ENCODE assay signal across 22 cellular contexts in the genomic region with DNA sequence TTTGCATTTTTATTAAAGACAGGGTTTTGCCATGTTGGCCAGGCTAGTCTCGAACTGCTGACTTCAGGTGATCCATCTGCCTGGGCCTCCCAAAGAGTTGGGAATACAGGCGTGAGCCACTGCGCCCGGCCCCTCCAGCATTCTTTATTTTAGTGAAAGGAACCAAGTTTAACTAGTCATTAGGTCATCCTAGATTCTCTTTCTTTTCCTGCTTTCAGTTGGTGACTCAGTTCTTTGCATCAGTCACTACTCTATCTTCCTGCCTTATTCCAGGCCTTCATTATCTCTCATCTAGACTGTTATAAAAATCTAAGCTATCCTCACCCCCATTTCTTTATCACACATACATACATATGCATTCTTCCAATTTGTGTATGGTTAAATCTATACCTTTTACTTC.
DNase-seq lines count a peak whose midpoint lies in the region; ATAC-seq and TF ChIP-seq lines count a peak whose summit lies in the region.
"Had no signal": no experiment of that assay in that cellular context is flagged by ENCODE, and none has a peak within 500 bp of the region (broad histone marks: within the 10 kb centered on the region; RNA-seq: fewer than 3 reads in every experiment).

No MANE protein-coding gene starts in this region.

- no peaks in the 10 kb centered on the region for H3K27me3 ChIP-seq in thyroid gland
- H3K27me3 ChIP-seq: BLaER1, Peyer's patch, SJSA1 had no signal

- TF ChIP-seq POLR2A in thyroid gland (IDR thresholded peaks at IDR 0.05), result no peak

- H3K27ac ChIP-seq in thyroid gland, result no peak overlapping the region
- H3K27ac ChIP-seq: BLaER1, Peyer's patch, SJSA1 had no signal

- in situ Hi-C loops in astrocyte of the spinal cord (cut with HindIII; ENCODE audit: low sequenced_read_pairs), result no loop called here

- no peaks in the 10 kb centered on the region for H3K9me3 Mint-ChIP-seq in stimulated activated effector memory CD8-positive, alpha-beta T cell treated with anti-CD3 and anti-CD28 coated beads, Interleukin-12 subunit alpha, Interleukin-12 subunit beta, amount 100 ng/mL, for 72 hours
- H3K9me3 Mint-ChIP-seq: GM23338 had no signal

- intact Hi-C loops in thyroid gland (cut with DNase I), result no loop called here

- no peaks in the 10 kb centered on the region for H3K36me3 Mint-ChIP-seq in stimulated activated effector memory CD8-positive, alpha-beta T cell treated with anti-CD3 and anti-CD28 coated beads, Interleukin-12 subunit alpha, Interleukin-12 subunit beta, amount 100 ng/mL, for 72 hours
- H3K36me3 Mint-ChIP-seq: CD4-positive, CD25-positive, alpha-beta regulatory T cell had no signal

- H3K9me3 ChIP-seq in thyroid gland, result no peaks in the 10 kb centered on the region
- H3K9me3 ChIP-seq: BLaER1, HAP-1, SJSA1 had no signal

- no peaks in the 10 kb centered on the region for H3K4me1 Mint-ChIP-seq in stimulated activated effector memory CD8-positive, alpha-beta T cell treated with anti-CD3 and anti-CD28 coated beads, Interleukin-12 subunit alpha, Interleukin-12 subunit beta, amount 100 ng/mL, for 72 hours
- H3K4me1 Mint-ChIP-seq: CD4-positive, CD25-positive, alpha-beta regulatory T cell; GM23338 had no signal

- DNase-seq in Daoy (ENCODE audit: low read depth) (peak; percentile 74), HCEC 1CT (peak; percentile 16), RKO (ENCODE audit: low spot score) (peak; percentile 74), astrocyte of the spinal cord (ENCODE audit: low read depth, low spot score) (peak; percentile 32), thyroid gland (no peak), NCI-H146 (lab: John Stamatoyannopoulos, UW) (no peak)
- no peak for DNase-seq in stimulated activated effector memory CD8-positive, alpha-beta T cell treated with anti-CD3 and anti-CD28 coated beads, Interleukin-12 subunit alpha, Interleukin-12 subunit beta, amount 100 ng/mL, for 72 hours (ENCODE audit: low spot score in 2 of 2)
- DNase-seq: CD4-positive, CD25-positive, alpha-beta regulatory T cell; DMS153; DND-41; NCI-H1105; NCI-H1436 treated with DMSO at 0.1 percent for 48 hours; NCI-H1930; NCI-H446 treated with DMSO at 0.1 percent for 48 hours; NCI-H526; Peyer's patch; Right ventricle myocardium superior had no signal

- no peaks in the 10 kb centered on the region for H3K36me3 ChIP-seq in thyroid gland
- H3K36me3 ChIP-seq: BLaER1, HAP-1, SJSA1 had no signal

- H3K4me3 Mint-ChIP-seq in stimulated activated effector memory CD8-positive, alpha-beta T cell treated with anti-CD3 and anti-CD28 coated beads, Interleukin-12 subunit alpha, Interleukin-12 subunit beta, amount 100 ng/mL, for 72 hours, result no peak overlapping the region
- H3K4me3 Mint-ChIP-seq: CD4-positive, CD25-positive, alpha-beta regulatory T cell; GM23338 had no signal

- WGBS in thyroid gland, 2 donors, result 86 to 92% methylated on average over 4 of the region's 4 CpGs

- H3K4me1 ChIP-seq in thyroid gland, result no peaks in the 10 kb centered on the region
- H3K4me1 ChIP-seq: BLaER1, HAP-1, Peyer's patch, SJSA1 had no signal

- ATAC-seq in GM19328 (IDR thresholded peaks at IDR 0.05; ENCODE audit: unreplicated experiment), result no peak
- ATAC-seq in stimulated activated effector memory CD8-positive, alpha-beta T cell treated with anti-CD3 and anti-CD28 coated beads, Interleukin-12 subunit alpha, Interleukin-12 subunit beta, amount 100 ng/mL, for 72 hours, result no peak
- ATAC-seq: GM23338 had no signal

- H3K27ac Mint-ChIP-seq in stimulated activated effector memory CD8-positive, alpha-beta T cell treated with anti-CD3 and anti-CD28 coated beads, Interleukin-12 subunit alpha, Interleukin-12 subunit beta, amount 100 ng/mL, for 72 hours, result no peak overlapping the region
- H3K27ac Mint-ChIP-seq: CD4-positive, CD25-positive, alpha-beta regulatory T cell; GM23338 had no signal

- no peak overlapping the region for H3K4me3 ChIP-seq in astrocyte of the spinal cord (ENCODE audit: low read depth, low read length)
- H3K4me3 ChIP-seq in thyroid gland (replicated peaks in 1 of 3), result no peak overlapping the region
- H3K4me3 ChIP-seq: BLaER1, GM23338, HAP-1, Peyer's patch, SJSA1 had no signal

- TF ChIP-seq CTCF in astrocyte of the spinal cord (IDR thresholded peaks at IDR 0.05; ENCODE audit: low read depth, low read length) (no peak), thyroid gland (IDR thresholded peaks at IDR 0.05) (no peak)

Comparison
In these comparisons a context has a peak if more than half of its experiments do, and no peak if none do; other contexts are left out.
1. DNase-seq: peak in Daoy (single experiment), HCEC 1CT (single experiment), RKO (single experiment) and astrocyte of the spinal cord (single experiment); none in thyroid gland (0 of 2), NCI-H146 (single experiment) and stimulated activated effector memory CD8-positive, alpha-beta T cell treated with anti-CD3 and anti-CD28 coated beads, Interleukin-12 subunit alpha, Interleukin-12 subunit beta, amount 100 ng/mL, for 72 hours (0 of 2).